In the genomic region with DNA sequence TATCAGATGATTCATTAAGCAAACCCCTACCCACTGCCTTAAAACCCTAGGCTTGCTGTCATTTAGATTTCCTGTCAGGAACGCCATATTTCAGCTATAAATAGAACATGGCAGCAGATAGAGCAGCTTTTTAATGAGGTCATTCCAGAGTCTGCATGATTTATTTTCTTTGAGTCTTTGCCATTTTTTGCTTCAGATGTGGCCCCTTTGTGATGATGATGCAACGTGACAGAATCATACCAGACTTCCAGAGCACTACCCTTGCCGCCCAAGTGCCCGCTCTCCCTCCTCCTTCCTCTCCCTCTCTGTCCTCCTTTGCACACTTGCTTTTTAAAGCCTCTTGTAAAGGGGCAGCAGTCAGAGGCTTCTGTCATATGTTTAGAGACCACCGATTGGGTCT, we compare ENCODE assay signal across 14 cellular contexts. TPM values are rescaled to one million over a fixed set of nuclear protein-coding genes. Genes with fewer than 3 reads are reported as not detected.
A peak's percentile ranks its signal among the peaks of the same experiment; 100 is the strongest.
DNase-seq lines count a peak whose midpoint lies in the region; ATAC-seq, FAIRE-seq and TF ChIP-seq lines count a peak whose summit lies in the region.
"Had no signal": no experiment of that assay in that cellular context is flagged by ENCODE, and none has a peak within 500 bp of the region (broad histone marks: within the 10 kb centered on the region; RNA-seq: fewer than 3 reads in every experiment).

No MANE protein-coding gene starts in this region.

- H3K27me3 ChIP-seq in psoas muscle (ENCODE audit: insufficient read depth in 3 of 3, low read length in 2 of 3): no peaks in the 10 kb centered on the region
- H3K27me3 ChIP-seq: body of pancreas, SJCRH30 had no signal

- intact Hi-C loops in psoas muscle (cut with DNase I): no loop called here

- no peaks in the 10 kb centered on the region for H3K36me3 ChIP-seq in psoas muscle (ENCODE audit: insufficient read depth in 1 of 2, low read depth in 1 of 2)
- H3K36me3 ChIP-seq: SJCRH30 had no signal

- H3K27ac ChIP-seq in psoas muscle: no peak overlapping the region
- H3K27ac ChIP-seq: body of pancreas had no signal

- no peaks in the 10 kb centered on the region for H3K9me3 ChIP-seq in psoas muscle
- H3K9me3 ChIP-seq: body of pancreas, SJCRH30 had no signal

- WGBS in psoas muscle, 3 donors: 18 to 20% (median 18%) methylated on average over 5 of the region's 5 CpGs

- no peak for FAIRE-seq in RCC 7860 (lab: Jason Lieb, UNC)

- DNase-seq in H4 (ENCODE audit: low spot score) (peak; percentile 78), RCC 7860 (ENCODE audit: low spot score) (peak; percentile 49), fibroblast of gingiva (ENCODE audit: low read depth) (peak; percentile 49), psoas muscle (no peak), SKM-1 (lab: John Stamatoyannopoulos, UW; ENCODE audit: unreplicated experiment) (no peak), T-helper 2 cell (no peak), epidermal melanocyte (ENCODE audit: insufficient read length, low spot score) (no peak)
- DNase-seq: activated CD8-positive, alpha-beta memory T cell treated with anti-CD3 and anti-CD28 coated beads for 24 hours; body of pancreas; naive B cell; NCI-H187; stimulated activated CD4-positive, alpha-beta T cell treated with anti-CD3 and anti-CD28 coated beads, Interleukin-1b, Interleukin-23, amount 100 ng/mL, for 48 hours had no signal

- TF ChIP-seq CTCF in psoas muscle (IDR thresholded peaks at IDR 0.05): no peak

- ATAC-seq in psoas muscle (peak; percentile 84 to 97 (median 90)), HG02852 (IDR thresholded peaks at IDR 0.05; ENCODE audit: unreplicated experiment) (no peak)
- ATAC-seq: body of pancreas had no signal

- no peak overlapping the region for H3K4me3 ChIP-seq in psoas muscle
- H3K4me3 ChIP-seq: body of pancreas, SJCRH30 had no signal

- H3K4me1 ChIP-seq in psoas muscle: peaks cover 12% of the 10 kb centered on the region
- H3K4me1 ChIP-seq: body of pancreas had no signal

RNA-seq across cellular contexts. Expression of gene TRIM67, which starts 55.5 kb away (rescaled TPM):
- total RNA-seq in H4 (2014; rRNA removed; shearing (Covaris generic)): not detected in 2 replicates
- total RNA-seq in psoas muscle: under 1 TPM in 1 of 4 donors, not detected in 3; 0.06 TPM
- polyA plus RNA-seq in psoas muscle: not detected
- total RNA-seq: SJCRH30 had no signal

Comparison
In these comparisons a context has a peak if more than half of its experiments do, and no peak if none do; other contexts are left out.
1. DNase-seq: peak in H4 (single experiment), RCC 7860 (single experiment) and fibroblast of gingiva (single experiment); none in psoas muscle (0 of 2), SKM-1 (single experiment), T-helper 2 cell (0 of 5) and epidermal melanocyte (single experiment).